ENCODE assay signal across 16 cellular contexts in genomic region chr17:80921741-80922579, GRCh38.
DNase-seq lines count a peak whose midpoint lies in the region; ATAC-seq and TF ChIP-seq lines count a peak whose summit lies in the region.
"Had no signal": no experiment of that assay in that cellular context is flagged by ENCODE, and none has a peak within 500 bp of the region (broad histone marks: within the 10 kb centered on the region; RNA-seq: fewer than 3 reads in every experiment).

No MANE protein-coding gene starts in this region.

- WGBS in heart left ventricle, 4 donors = 96 to 98% (median 97%) methylated on average over 24 to 28 of the region's 28 CpGs
- WGBS in neuronal stem cell (ENCODE audit: extremely low coverage in 2 of 2, insufficient read length in 2 of 2, insufficient replicate concordance in 1 of 2), 2 donors = no CpG with 5 or more reads among the region's 28 CpGs
- 95 to 97% (median 96%) methylated on average over 17 to 28 of the region's 28 CpGs for WGBS in spleen, 5 donors

- H2BK15ac ChIP-seq in neuronal stem cell (ENCODE audit: low read length) = no peak overlapping the region

- no peak overlapping the region for H4K8ac ChIP-seq in neuronal stem cell (ENCODE audit: low read depth, low read length)

- H2BK12ac ChIP-seq in neuronal stem cell (ENCODE audit: low read length) = no peak overlapping the region

- H3K4me3 ChIP-seq in heart left ventricle = no peak overlapping the region
- H3K4me3 ChIP-seq in neuronal stem cell (ENCODE audit: low read length in 2 of 2) = no peak overlapping the region
- H3K4me3 ChIP-seq in spleen = no peak overlapping the region
- no peak overlapping the region for H3K4me3 ChIP-seq in breast epithelium
- H3K4me3 ChIP-seq: Peyer's patch had no signal

- H3K9me3 ChIP-seq in heart left ventricle (no peaks in the 10 kb centered on the region), neuronal stem cell (replicated peaks in 1 of 2; ENCODE audit: control insufficient read depth in 2 of 2, insufficient read depth in 1 of 2, low read depth in 1 of 2, low read length in 2 of 2) (peaks cover 0 to 3% of the 10 kb centered on the region in 2 donors), spleen (no peaks in the 10 kb centered on the region), breast epithelium (no peaks in the 10 kb centered on the region)
- H3K9me3 ChIP-seq: Peyer's patch had no signal

- H3K79me1 ChIP-seq in neuronal stem cell (ENCODE audit: low read depth, low read length) = peaks cover 3% of the 10 kb centered on the region

- peak overlapping the region; percentile 71 for H3K23ac ChIP-seq in neuronal stem cell (ENCODE audit: low read depth, low read length, poor library complexity)

- no peak for ATAC-seq in heart left ventricle
- no peak for ATAC-seq in Right ventricle myocardium superior (ENCODE audit: poor library complexity)
- no peak for ATAC-seq in HG03135 (IDR thresholded peaks at IDR 0.05; ENCODE audit: unreplicated experiment)
- ATAC-seq in GM21528 (IDR thresholded peaks at IDR 0.05; ENCODE audit: low FRiP score, unreplicated experiment) = no peak

- H2BK120ac ChIP-seq in neuronal stem cell (ENCODE audit: low read depth, low read length) = no peak overlapping the region

- peak overlapping the region; percentile 41 for H3K18ac ChIP-seq in neuronal stem cell (ENCODE audit: low read length)

- H3K27ac ChIP-seq in heart left ventricle (no peak overlapping the region), neuronal stem cell (replicated peaks; ENCODE audit: low read length) (no peak overlapping the region), spleen (no peak overlapping the region), breast epithelium (no peak overlapping the region)
- H3K27ac ChIP-seq: Peyer's patch had no signal

- no peak overlapping the region for H3K4me2 ChIP-seq in neuronal stem cell (ENCODE audit: insufficient read depth, low read length, poor library complexity, severe bottlenecking)

- TF ChIP-seq CTCF in heart left ventricle (IDR thresholded peaks at IDR 0.05) = no peak
- TF ChIP-seq CTCF in spleen (IDR thresholded peaks at IDR 0.05 in 8 of 11, conservative IDR thresholded peaks at IDR 0.05 in 3 of 11) = no peak
- TF ChIP-seq CTCF in breast epithelium (IDR thresholded peaks at IDR 0.05) = no peak

- no peak overlapping the region for H2AK5ac ChIP-seq in neuronal stem cell (ENCODE audit: low read depth, low read length)

- H3K4ac ChIP-seq in neuronal stem cell (ENCODE audit: low read length) = no peak overlapping the region

- TF ChIP-seq POLR2A in heart left ventricle (IDR thresholded peaks at IDR 0.05) (no peak), spleen (IDR thresholded peaks at IDR 0.05) (no peak), breast epithelium (IDR thresholded peaks at IDR 0.05) (no peak)

- no peak overlapping the region for H3K9ac ChIP-seq in neuronal stem cell (ENCODE audit: low read depth, low read length, poor library complexity)

- H3K4me1 ChIP-seq in heart left ventricle (peaks cover 0 to 29% (median 5%) of the 10 kb centered on the region in 12 donors), neuronal stem cell (ENCODE audit: control insufficient read depth in 2 of 2, insufficient read depth in 1 of 2, low read depth in 1 of 2, low read length in 2 of 2) (peaks cover 0 to 7% of the 10 kb centered on the region in 2 donors), spleen (peaks cover 0 to 31% (median 11%) of the 10 kb centered on the region in 6 donors), breast epithelium (no peaks in the 10 kb centered on the region)
- H3K4me1 ChIP-seq: Peyer's patch had no signal

- intact Hi-C loops in heart left ventricle (cut with DNase I) = no loop called here
- intact Hi-C loops in Right ventricle myocardium superior (cut with DNase I) = no loop called here
- intact Hi-C loops in spleen (cut with DNase I; ENCODE audit: low total_unique reads) = no loop called here
- intact Hi-C loops in breast epithelium (cut with DNase I; ENCODE audit: low total_unique reads) = no loop called here

- DNase-seq in heart left ventricle = peak in 3 of 5 donors; percentile 12 to 53 (median 14)
- DNase-seq in Right ventricle myocardium superior = no peak
- DNase-seq in neuronal stem cell (ENCODE audit: low spot score) = no peak
- DNase-seq in spleen = peak; percentile 48
- no peak for DNase-seq in stimulated activated naive CD4-positive, alpha-beta T cell (lab: John Stamatoyannopoulos, UW)
- DNase-seq in breast epithelium (ENCODE audit: low spot score in 2 of 2) = no peak
- DNase-seq: DMS79 treated with DMSO at 0.1 percent for 48 hours; KG1; NCI-H1694 treated with DMSO at 0.1 percent for 48 hours; NCI-H510A; NCI-H748 treated with DMSO at 0.1 percent for 48 hours; NK-92 treated with Interleukin-12 subunit alpha and Interleukin-12 subunit beta, amount 100 ng/mL, for 24 hours; SHP77 treated with DMSO at 0.1 percent for 48 hours had no signal

- H3K36me3 ChIP-seq in heart left ventricle (peaks cover 0 to 52% (median 43%) of the 10 kb centered on the region in 9 donors), neuronal stem cell (replicated peaks in 1 of 2; ENCODE audit: control insufficient read depth in 2 of 2, insufficient read depth in 2 of 2, low read length in 2 of 2) (peaks cover 11 to 62% of the 10 kb centered on the region in 2 donors), spleen (peaks cover 0 to 96% (median 48%) of the 10 kb centered on the region in 6 donors), breast epithelium (no peaks in the 10 kb centered on the region)

- peak overlapping the region; percentile 89 for H3K14ac ChIP-seq in neuronal stem cell (ENCODE audit: low read length)

- H4K91ac ChIP-seq in neuronal stem cell (ENCODE audit: low read depth, low read length, poor library complexity) = no peak overlapping the region

- no peak overlapping the region for H2BK5ac ChIP-seq in neuronal stem cell (ENCODE audit: low read length)

- H3K27me3 ChIP-seq in heart left ventricle (no peaks in the 10 kb centered on the region), neuronal stem cell (ENCODE audit: control insufficient read depth in 3 of 3, insufficient read depth in 3 of 3, low read depth in 1 of 3, low read length in 3 of 3) (no peaks in the 10 kb centered on the region), spleen (replicated peaks in 1 of 7) (no peaks in the 10 kb centered on the region), breast epithelium (no peaks in the 10 kb centered on the region)
- H3K27me3 ChIP-seq: Peyer's patch had no signal

- no peak overlapping the region for H2AFZ ChIP-seq in neuronal stem cell (ENCODE audit: low read length)

Comparison
In these comparisons a context has a peak if more than half of its experiments do, and no peak if none do; other contexts are left out.
1. DNase-seq: peak in heart left ventricle (3 of 5) and spleen (single experiment); none in Right ventricle myocardium superior (single experiment), neuronal stem cell (single experiment), stimulated activated naive CD4-positive, alpha-beta T cell (0 of 6) and breast epithelium (0 of 2).